ENCODE assay signal across 23 cellular contexts in the genomic region with DNA sequence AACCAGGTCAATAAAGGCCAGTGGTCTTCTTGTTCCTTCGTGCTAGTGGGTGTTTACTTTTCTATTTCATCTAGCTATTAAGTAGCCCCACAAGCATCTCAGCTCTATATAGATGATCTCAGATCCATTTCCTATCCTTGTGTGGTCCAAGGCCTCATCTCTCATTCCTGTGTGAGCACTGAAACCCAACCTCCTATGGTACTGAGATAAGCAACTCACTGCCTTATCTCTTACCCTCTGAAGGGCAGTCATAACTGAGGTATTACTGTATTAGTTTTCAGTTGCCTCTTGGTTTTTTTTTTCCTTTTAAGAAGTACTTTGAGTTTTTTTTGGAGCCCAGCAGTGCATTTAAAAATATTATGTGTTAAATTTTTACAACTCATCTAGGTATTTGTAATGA. TPM values are rescaled to one million over a fixed set of nuclear protein-coding genes. Genes with fewer than 3 reads are reported as not detected.
DNase-seq lines count a peak whose midpoint lies in the region; ATAC-seq, FAIRE-seq and TF ChIP-seq lines count a peak whose summit lies in the region.
"Had no signal": no experiment of that assay in that cellular context is flagged by ENCODE, and none has a peak within 500 bp of the region (broad histone marks: within the 10 kb centered on the region; RNA-seq: fewer than 3 reads in every experiment).

No MANE protein-coding gene starts in this region.

- H3K79me2 ChIP-seq in astrocyte (ENCODE audit: insufficient read depth, low read length), result no peaks in the 10 kb centered on the region

- H4K20me1 ChIP-seq in IMR-90 (ENCODE audit: insufficient read depth, low read length), result no peaks in the 10 kb centered on the region
- H4K20me1 ChIP-seq in astrocyte (ENCODE audit: insufficient read depth, low read length), result no peaks in the 10 kb centered on the region

- H3K27ac ChIP-seq in IMR-90 (ENCODE audit: insufficient read depth, low read length) (no peak overlapping the region), astrocyte (ENCODE audit: low read depth, low read length) (no peak overlapping the region), psoas muscle (no peak overlapping the region), transverse colon (no peak overlapping the region)

- H2AK9ac ChIP-seq in IMR-90 (replicated peaks; ENCODE audit: low read depth, low read length, poor library complexity), result no peak overlapping the region

- no peak overlapping the region for H2AK5ac ChIP-seq in IMR-90 (ENCODE audit: low read depth, low read length)

- no peaks in the 10 kb centered on the region for H3K36me3 Mint-ChIP-seq in astrocyte (ENCODE audit: low read depth, unreplicated experiment)
- H3K36me3 Mint-ChIP-seq: naive B cell had no signal

- H3K56ac ChIP-seq in IMR-90 (ENCODE audit: extremely low read depth, insufficient read depth, low read length), result no peak overlapping the region

- H3K9me1 ChIP-seq in IMR-90 (ENCODE audit: insufficient read depth, low read length), result no peaks in the 10 kb centered on the region

- no peaks in the 10 kb centered on the region for H3K9me3 ChIP-seq in IMR-90 (ENCODE audit: control insufficient read depth, insufficient read depth, low read length)
- H3K9me3 ChIP-seq in astrocyte (ENCODE audit: insufficient read depth, low read depth, low read length), result no peaks in the 10 kb centered on the region
- no peaks in the 10 kb centered on the region for H3K9me3 ChIP-seq in psoas muscle
- no peaks in the 10 kb centered on the region for H3K9me3 ChIP-seq in transverse colon

- TF ChIP-seq RAD21 in IMR-90 (IDR thresholded peaks at IDR 0.05; ENCODE audit: low read length), result no peak

- peaks cover 0 to 4% of the 10 kb centered on the region in 2 experiments; a peak in 2 of 4 replicates for H3K79me1 ChIP-seq in IMR-90 (ENCODE audit: low read depth in 1 of 2, low read length in 2 of 2)

- no peak overlapping the region for H4K5ac ChIP-seq in IMR-90 (ENCODE audit: low read depth, low read length)

- H4K91ac ChIP-seq in IMR-90 (ENCODE audit: insufficient read depth, low read depth, low read length), result no peak overlapping the region

- TF ChIP-seq CTCF in IMR-90 (conservative IDR thresholded peaks at IDR 0.05; ENCODE audit: low read depth, low read length), result no peak
- no peak for TF ChIP-seq CTCF in astrocyte (IDR thresholded peaks at IDR 0.05; ENCODE audit: insufficient read depth, low read depth, low read length)
- no peak for TF ChIP-seq CTCF in fibroblast of the aortic adventitia (IDR thresholded peaks at IDR 0.05; ENCODE audit: insufficient read depth, low read length)
- TF ChIP-seq CTCF in psoas muscle (IDR thresholded peaks at IDR 0.05), result no peak
- no peak for TF ChIP-seq CTCF in transverse colon (IDR thresholded peaks at IDR 0.05)

- no peak for FAIRE-seq in astrocyte (lab: Jason Lieb, UNC)
- FAIRE-seq: bronchial epithelial cell, urothelium cell line had no signal

- no peak overlapping the region for H4K8ac ChIP-seq in IMR-90 (ENCODE audit: low read depth in 2 of 2, low read length in 2 of 2)

- no peak overlapping the region for H2BK120ac ChIP-seq in IMR-90 (ENCODE audit: low read depth, low read length)

- no peak overlapping the region for H2BK20ac ChIP-seq in IMR-90 (ENCODE audit: low read depth, low read length)

- no peak overlapping the region for H2BK5ac ChIP-seq in IMR-90 (ENCODE audit: low read depth, low read length, poor library complexity, severe bottlenecking)

- no peaks in the 10 kb centered on the region for H3K27me3 ChIP-seq in IMR-90 (ENCODE audit: control insufficient read depth, insufficient read depth, low read length)
- no peaks in the 10 kb centered on the region for H3K27me3 ChIP-seq in astrocyte (ENCODE audit: insufficient read depth, low read length)
- H3K27me3 ChIP-seq in psoas muscle (ENCODE audit: insufficient read depth in 3 of 3, low read length in 2 of 3), result no peaks in the 10 kb centered on the region
- H3K27me3 ChIP-seq in transverse colon, result no peaks in the 10 kb centered on the region

- dilution Hi-C loops in IMR-90 (cut with HindIII; ENCODE audit: low sequenced_read_pairs, unreplicated experiment), result no loop called here

- CTCF ChIA-PET in IMR-90 (lab: Yijun Ruan, JAX), result interaction anchor here (2.6 kb wide), 1 partner anchor 30 kb away, joined by 7 read pairs; no protein-coding TSS in a partner anchor

- no peaks in the 10 kb centered on the region for H3K27me3 Mint-ChIP-seq in astrocyte (ENCODE audit: low read depth, unreplicated experiment)
- H3K27me3 Mint-ChIP-seq: activated T-cell treated with anti-CD3 and anti-CD28 coated beads, Interleukin-2, amount 50 U/mL, for 24 hours; IgD-negative memory B cell; naive B cell had no signal

- WGBS in IMR-90 (ENCODE audit: extremely low coverage in 2 of 2, insufficient read length in 1 of 2), 2 experiments, result no CpG with 5 or more reads among the region's 1 CpG
- 71 to 83% (median 79%) methylated on average over 1 of the region's 1 CpG for WGBS in psoas muscle, 3 donors
- WGBS in transverse colon (ENCODE audit: low coverage in 1 of 2), 2 donors, result 64% methylated on average over 1 of the region's 1 CpG; no CpG with 5 or more reads in 1 of the 2 donors

- H2AFZ ChIP-seq in IMR-90 (replicated peaks; ENCODE audit: low read length, poor library complexity) (no peak overlapping the region), astrocyte (ENCODE audit: low read depth, low read length) (no peak overlapping the region)

- no peaks in the 10 kb centered on the region for H3K9me3 Mint-ChIP-seq in astrocyte (ENCODE audit: unreplicated experiment)
- H3K9me3 Mint-ChIP-seq: activated T-cell treated with anti-CD3 and anti-CD28 coated beads, Interleukin-2, amount 50 U/mL, for 24 hours; H9; naive B cell had no signal

- no peak overlapping the region for H3K27ac Mint-ChIP-seq in astrocyte (ENCODE audit: unreplicated experiment)
- H3K27ac Mint-ChIP-seq: activated T-cell treated with anti-CD3 and anti-CD28 coated beads, Interleukin-2, amount 50 U/mL, for 24 hours; H9; IgD-negative memory B cell had no signal

- no peak overlapping the region for H3K9ac ChIP-seq in IMR-90 (ENCODE audit: low read depth, low read length)
- H3K9ac ChIP-seq in astrocyte (ENCODE audit: low read length), result no peak overlapping the region

- H3K18ac ChIP-seq in IMR-90 (ENCODE audit: low read depth, low read length), result no peak overlapping the region

- H3K36me3 ChIP-seq in IMR-90 (ENCODE audit: control insufficient read depth, insufficient read depth, low read length) (no peaks in the 10 kb centered on the region), astrocyte (ENCODE audit: insufficient read depth, low read length) (no peaks in the 10 kb centered on the region), psoas muscle (ENCODE audit: insufficient read depth in 1 of 2, low read depth in 1 of 2) (no peaks in the 10 kb centered on the region), transverse colon (no peaks in the 10 kb centered on the region)

- H3K4ac ChIP-seq in IMR-90 (ENCODE audit: low read depth, low read length), result no peak overlapping the region

- no peak overlapping the region for H3K4me3 ChIP-seq in IMR-90 (ENCODE audit: insufficient read depth, low read depth, low read length)
- no peak overlapping the region for H3K4me3 ChIP-seq in astrocyte (ENCODE audit: insufficient read depth, low read depth, low read length)
- H3K4me3 ChIP-seq in fibroblast of the aortic adventitia (ENCODE audit: low read depth, low read length), result no peak overlapping the region
- H3K4me3 ChIP-seq in psoas muscle, result no peak overlapping the region
- H3K4me3 ChIP-seq in transverse colon, result no peak overlapping the region

- in situ Hi-C loops in IMR-90 (cut with MboI; ENCODE audit: low sequenced_read_pairs), result no loop called here
- in situ Hi-C loops in transverse colon (cut with MboI; ENCODE audit: low pct_ligation_motif_present in 1 of 4, low pct_unique_long_range_greater_than_20kb in 1 of 4, low sequenced_read_pairs in 3 of 4), result no loop called here

- no peak overlapping the region for H3K23ac ChIP-seq in IMR-90 (ENCODE audit: low read depth, low read length)

- H3K4me3 Mint-ChIP-seq in astrocyte (ENCODE audit: unreplicated experiment), result no peak overlapping the region
- H3K4me3 Mint-ChIP-seq: activated T-cell treated with anti-CD3 and anti-CD28 coated beads, Interleukin-2, amount 50 U/mL, for 24 hours; H9; IgD-negative memory B cell; naive B cell had no signal

- no peak for TF ChIP-seq POLR2A in IMR-90 (IDR thresholded peaks at IDR 0.05; ENCODE audit: low read depth, low read length)
- TF ChIP-seq POLR2A in transverse colon (IDR thresholded peaks at IDR 0.05), result no peak

- TF ChIP-seq EP300 in transverse colon (IDR thresholded peaks at IDR 0.05; ENCODE audit: low read depth), result no peak

- H3K4me2 ChIP-seq in IMR-90 (ENCODE audit: low read depth, low read length) (no peak overlapping the region), astrocyte (ENCODE audit: low read length) (peak overlapping the region; percentile 25)

- POLR2A ChIA-PET in IMR-90 (lab: Charles Lee; ENCODE audit: unreplicated experiment), result no interaction called here

- no peak overlapping the region for H2BK15ac ChIP-seq in IMR-90 (ENCODE audit: low read depth, low read length)

- intact Hi-C loops in IMR-90 (cut with micrococcal nuclease), result no loop called here
- intact Hi-C loops in psoas muscle (cut with DNase I), result no loop called here
- intact Hi-C loops in transverse colon (cut with DNase I; ENCODE audit: low total_unique reads), result no loop called here

- DNase-seq in A172 (ENCODE audit: low spot score) (peak; percentile 26), IMR-90 (peak; percentile 68), astrocyte (ENCODE audit: low read depth) (peak; percentile 64), fibroblast of the aortic adventitia (ENCODE audit: low read depth) (peak; percentile 43), psoas muscle (no peak), transverse colon (no peak), UCSD-AML1 (lab: John Stamatoyannopoulos, UW; ENCODE audit: unreplicated experiment) (no peak), inferior parietal cortex (ENCODE audit: extremely low spot score) (no peak)
- DNase-seq: activated naive CD4-positive, alpha-beta T cell; activated T-cell treated with anti-CD3 and anti-CD28 coated beads, Interleukin-2, amount 50 U/mL, for 24 hours; Calu3; EL; H9; left colon; naive B cell; NCI-H2081; NCI-H446; NCI-H82; nucleus accumbens; T1000 had no signal

- no peak overlapping the region for H3K14ac ChIP-seq in IMR-90 (replicated peaks; ENCODE audit: low read depth, low read length)

- peaks cover 11% of the 10 kb centered on the region for H3K4me1 Mint-ChIP-seq in astrocyte (ENCODE audit: low read depth, unreplicated experiment)
- H3K4me1 Mint-ChIP-seq: H9 had no signal

- H3K4me1 ChIP-seq in IMR-90 (ENCODE audit: control insufficient read depth, insufficient read depth, low read length), result no peaks in the 10 kb centered on the region; the same call in 1 of the 2 replicates
- peaks cover 10% of the 10 kb centered on the region for H3K4me1 ChIP-seq in astrocyte (ENCODE audit: insufficient read depth, low read length)
- H3K4me1 ChIP-seq in psoas muscle, result no peaks in the 10 kb centered on the region
- peaks cover 0 to 9% (median 0%) of the 10 kb centered on the region in 4 donors for H3K4me1 ChIP-seq in transverse colon

- ATAC-seq in IMR-90 (ENCODE audit: low read depth) (peak; percentile 81), psoas muscle (no peak)

- BruUV-seq in IMR-90 (replicated peaks; lab: Mats Ljungman, UMichigan), result no TSS peak

RNA-seq across cellular contexts. Expression of a gene that starts 28.3 kb away (rescaled TPM):
- 17.9 and 18.3 TPM in 2 replicates for total RNA-seq in A172 (2014; rRNA removed; shearing (Covaris generic))
- 10.0 and 10.3 TPM in 2 replicates for total RNA-seq in IMR-90 (2012; rRNA removed)
- 3.3 and 3.5 TPM in 2 replicates for polyA plus RNA-seq in IMR-90 (2012; rRNA removed)
- polyA plus RNA-seq in IMR-90 (2012; cell fraction: cytosol; rRNA removed), result 0.74 and 5.6 TPM in 2 replicates
- polyA plus RNA-seq in IMR-90 (2012; cell fraction: nucleus; rRNA removed; ENCODE audit: low replicate concordance), result 2.0 and 5.1 TPM in 2 replicates
- 14.9 and 17.3 TPM in 2 replicates for total RNA-seq in astrocyte
- total RNA-seq in fibroblast of the aortic adventitia (ENCODE audit: low replicate concordance), result 5.3 and 15.3 TPM in 2 replicates
- 1 to 10 TPM; 3.4 to 6.3 (median 5.4) TPM for total RNA-seq in psoas muscle
- 1 to 10 TPM in 2 of 3 donors, under 1 TPM in 1; 0.76 to 2.4 (median 1.1) TPM for polyA plus RNA-seq in psoas muscle
- 10 to 100 TPM in 3 of 4 donors, 1 to 10 TPM in 1; 8.8 to 72.2 (median 29.4) TPM for total RNA-seq in transverse colon

Comparison
In these comparisons a context has a peak if more than half of its experiments do, and no peak if none do; other contexts are left out.
1. DNase-seq: peak in A172 (single experiment), IMR-90 (single experiment), astrocyte (single experiment) and fibroblast of the aortic adventitia (single experiment); none in psoas muscle (0 of 2), transverse colon (single experiment), UCSD-AML1 (single experiment) and inferior parietal cortex (single experiment).